In the genomic region with DNA sequence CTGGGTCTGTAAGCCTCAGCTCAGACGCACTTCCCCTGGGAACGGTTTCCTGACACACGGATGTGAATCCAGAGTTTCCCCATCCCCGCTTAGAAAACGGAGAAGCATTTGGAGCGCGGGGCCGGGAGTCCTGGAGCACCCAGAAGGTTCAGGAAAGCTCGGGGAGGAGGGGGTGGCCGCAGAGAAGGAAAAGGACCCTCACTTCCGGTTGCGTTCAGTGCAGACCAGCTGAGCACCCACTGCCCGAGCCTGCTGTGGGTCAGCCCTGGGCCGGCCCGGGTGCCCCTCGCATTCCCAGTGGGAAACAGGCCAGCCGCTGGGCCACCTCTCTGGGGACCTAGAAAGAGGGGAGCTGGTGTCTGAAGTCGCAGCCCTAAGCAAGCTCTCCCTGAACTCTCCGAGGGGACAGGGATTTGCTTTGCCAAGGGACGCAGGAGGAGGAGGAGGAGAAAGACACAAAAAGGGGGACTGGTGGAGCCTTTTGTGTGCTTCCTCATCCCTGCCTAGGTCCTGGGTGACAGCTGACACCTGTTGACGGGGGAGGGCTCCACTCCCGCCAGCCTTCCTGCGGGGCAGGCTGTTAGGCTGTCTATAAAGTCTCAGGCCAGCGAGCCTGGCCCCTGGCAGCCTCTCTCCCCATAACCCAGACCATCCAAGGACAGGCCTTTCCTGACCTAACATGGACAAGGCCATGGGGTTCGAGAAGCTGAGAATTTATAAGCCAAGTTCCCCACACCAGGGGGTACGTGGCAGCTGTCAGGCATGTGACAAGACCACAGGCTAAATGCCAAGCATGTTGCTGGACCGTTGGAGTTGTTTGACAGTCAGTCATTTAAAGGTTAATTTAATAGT, we compare ENCODE assay signal across 9 cellular contexts. TPM values are rescaled to one million over a fixed set of nuclear protein-coding genes. Genes with fewer than 3 reads are reported as not detected.
DNase-seq lines count a peak whose midpoint lies in the region; ATAC-seq, FAIRE-seq and TF ChIP-seq lines count a peak whose summit lies in the region.
"Had no signal": no experiment of that assay in that cellular context is flagged by ENCODE, and none has a peak within 500 bp of the region (broad histone marks: within the 10 kb centered on the region; RNA-seq: fewer than 3 reads in every experiment).

No MANE protein-coding gene starts in this region.

- H3K36me3 ChIP-seq in ES-I3 (ENCODE audit: insufficient read depth, low read length): no peaks in the 10 kb centered on the region
- peaks cover 0 to 5% of the 10 kb centered on the region in 2 donors for H3K36me3 ChIP-seq in ascending aorta
- no peaks in the 10 kb centered on the region for H3K36me3 ChIP-seq in rectal smooth muscle tissue (ENCODE audit: control insufficient read depth, insufficient read depth, low read length)

- FAIRE-seq in HTR-8/SVneo (lab: Jason Lieb, UNC) (no peak), GM12892 (lab: Jason Lieb, UNC) (no peak)

- CTCF ChIA-PET in T-cell (lab: Charles Lee): no interaction called here

- H3K4me3 ChIP-seq in ascending aorta: peak overlapping the region; percentile 90 to 91
- peak overlapping the region; percentile 69 for H3K4me3 ChIP-seq in rectal smooth muscle tissue (ENCODE audit: low read length)

- H3K9me3 Mint-ChIP-seq in T-cell: peaks cover 2 to 9% (median 3%) of the 10 kb centered on the region in 3 donors

- POLR2A ChIA-PET in T-cell (lab: Charles Lee): no interaction called here

- peaks cover 3% of the 10 kb centered on the region; the same call in 1 of the 2 replicates for H3K4me1 ChIP-seq in ES-I3 (ENCODE audit: insufficient read depth, low read length)
- peaks cover 0 to 37% of the 10 kb centered on the region in 2 donors for H3K4me1 ChIP-seq in ascending aorta
- peaks cover 18% of the 10 kb centered on the region for H3K4me1 ChIP-seq in rectal smooth muscle tissue (ENCODE audit: control insufficient read depth, insufficient read depth, low read length)

- H3K27me3 Mint-ChIP-seq in T-cell: peaks cover 45 to 49% of the 10 kb centered on the region in 2 donors

- no peak overlapping the region for H3K4me3 Mint-ChIP-seq in T-cell

- H3K27me3 ChIP-seq in ascending aorta (no peaks in the 10 kb centered on the region), rectal smooth muscle tissue (ENCODE audit: control insufficient read depth, insufficient read depth, low read length) (no peaks in the 10 kb centered on the region)

- peaks cover 11 to 19% (median 12%) of the 10 kb centered on the region in 3 donors for H3K4me1 Mint-ChIP-seq in T-cell

- H3K27ac ChIP-seq in ascending aorta: peak overlapping the region; percentile 96
- peak overlapping the region; percentile 81 for H3K27ac ChIP-seq in rectal smooth muscle tissue (ENCODE audit: low read depth, low read length)

- intact Hi-C loops in ascending aorta (cut with DNase I) (loop anchor here (1.0 kb wide), 1 partner anchor 81 kb away; no protein-coding TSS in a partner anchor), left cardiac atrium (cut with DNase I) (no loop called here)

- peak; percentile 1 to 2 for ATAC-seq in left cardiac atrium
- no peak for ATAC-seq in T-cell (replicated peaks in 1 of 4)

- no peak overlapping the region for H3K27ac Mint-ChIP-seq in T-cell

- no peak for TF ChIP-seq CTCF in ascending aorta (IDR thresholded peaks at IDR 0.05)

- no peak for TF ChIP-seq POLR2A in GM12892 (IDR thresholded peaks at IDR 0.05; ENCODE audit: low read depth, low read length)

- no peaks in the 10 kb centered on the region for H3K36me3 Mint-ChIP-seq in T-cell

- DNase-seq in ascending aorta (ENCODE audit: low spot score in 2 of 2) (no peak), left cardiac atrium (no peak), T-cell (no peak), HTR-8/SVneo (ENCODE audit: insufficient read length, low spot score) (no peak), GM12892 (ENCODE audit: insufficient read length) (no peak), NCI-H2171 treated with DMSO at 0.1 percent for 48 hours (lab: John Stamatoyannopoulos, UW) (no peak)
- DNase-seq: NK-92 treated with Interleukin-12 subunit alpha and Interleukin-12 subunit beta, amount 100 ng/mL, for 24 hours had no signal

- H3K9me3 ChIP-seq in ES-I3 (ENCODE audit: control insufficient read depth, insufficient read depth, low read length): peaks cover 4% of the 10 kb centered on the region; the same call in 1 of the 2 replicates
- no peaks in the 10 kb centered on the region for H3K9me3 ChIP-seq in ascending aorta

- H3K9ac ChIP-seq in ES-I3 (ENCODE audit: low read depth, low read length): peak overlapping the region; percentile 86
- peak overlapping the region; percentile 34 for H3K9ac ChIP-seq in rectal smooth muscle tissue (ENCODE audit: low read length)

RNA-seq across cellular contexts. Expression of a gene that starts 0.7 kb away (rescaled TPM):
- total RNA-seq in ascending aorta: 5.7 TPM
- total RNA-seq in left cardiac atrium: 1 to 10 TPM; 2.8 to 2.9 TPM
- 1 to 10 TPM; 1.1 to 2.9 (median 1.8) TPM for total RNA-seq in T-cell
- polyA plus RNA-seq in GM12892 (2012; ENCODE audit: missing spikeins): 0.61 TPM

RNA-seq across cellular contexts. Expression of a gene that starts 1.9 kb away (rescaled TPM):
- 39.3 TPM for total RNA-seq in ascending aorta
- total RNA-seq in left cardiac atrium: 10 to 100 TPM; 10.0 to 11.3 TPM
- 1 to 10 TPM in 4 of 5 donors, under 1 TPM in 1; 0.40 to 3.6 (median 1.6) TPM for total RNA-seq in T-cell
- polyA plus RNA-seq in GM12892 (2012; ENCODE audit: missing spikeins): 5.2 TPM

Comparison
In these comparisons a context has a peak if more than half of its experiments do, and no peak if none do; other contexts are left out.
1. ATAC-seq: peak in left cardiac atrium (2 of 2); none in T-cell (0 of 4).